ENCODE assay signal across 1 cellular context in genomic region chr12:6539276-6540134, GRCh38.
TF ChIP-seq lines count a peak whose summit lies in the region.

No MANE protein-coding gene starts in this region.

TF ChIP-seq in A549, 52 proteins besides CTCF, POLR2A, EP300 and RAD21 (continued from another document):
- TF ChIP-seq PBX3 (IDR thresholded peaks at IDR 0.05) = peak; percentile 17; the same call in 1 of the 2 replicates
- TF ChIP-seq ATOH8 (CRISPR knock-in tag; IDR thresholded peaks at IDR 0.05; ENCODE audit: low read depth) = 0 out of 2 replicates have a peak, but pooled peaks have one; percentile 2
- TF ChIP-seq ZC3H11A (IDR thresholded peaks at IDR 0.05) = no peak
- no peak for TF ChIP-seq NR3C1 (IDR thresholded peaks at IDR 0.05)
- TF ChIP-seq BHLHE40 (IDR thresholded peaks at IDR 0.05; ENCODE audit: low read depth, low read length) = no peak
